15 cellular contexts compared by ENCODE assay signal in genomic region chr2:44972771-44973535, GRCh38. TPM values are rescaled to one million over a fixed set of nuclear protein-coding genes. Genes with fewer than 3 reads are reported as not detected.
DNase-seq lines count a peak whose midpoint lies in the region; ATAC-seq and TF ChIP-seq lines count a peak whose summit lies in the region.
"Had no signal": no experiment of that assay in that cellular context is flagged by ENCODE, and none has a peak within 500 bp of the region (broad histone marks: within the 10 kb centered on the region; RNA-seq: fewer than 3 reads in every experiment).

No MANE protein-coding gene starts in this region.

- TF ChIP-seq CTCF in WERI-Rb-1 (IDR thresholded peaks at IDR 0.05; ENCODE audit: low read depth, low read length) (no peak), nephron progenitor cell (IDR thresholded peaks at IDR 0.05) (no peak), omental fat pad (IDR thresholded peaks at IDR 0.05) (no peak)

- H3K4me1 Mint-ChIP-seq in nephron progenitor cell = peaks cover 32% of the 10 kb centered on the region

- peak overlapping the region; percentile 89 for H3K27ac ChIP-seq in WERI-Rb-1
- H3K27ac ChIP-seq: A549, SJSA1, suprapubic skin had no signal

- ATAC-seq in omental fat pad (ENCODE audit: low FRiP score) (no peak), HG03469 (IDR thresholded peaks at IDR 0.05; ENCODE audit: unreplicated experiment) (no peak)

- H3K27me3 ChIP-seq in WERI-Rb-1 (ENCODE audit: insufficient read depth, low read depth, severe bottlenecking) = no peaks in the 10 kb centered on the region
- H3K27me3 ChIP-seq: SJSA1 had no signal

- no peak overlapping the region for H3K4me3 Mint-ChIP-seq in nephron progenitor cell

- H3K27ac Mint-ChIP-seq in nephron progenitor cell = peak overlapping the region; percentile 58

- no peaks in the 10 kb centered on the region for H3K36me3 ChIP-seq in WERI-Rb-1
- H3K36me3 ChIP-seq: SJSA1, suprapubic skin had no signal

- DNase-seq in NCI-H2107 treated with DMSO at 0.1 percent for 48 hours (lab: John Stamatoyannopoulos, UW; ENCODE audit: unreplicated experiment) (peak; percentile 54), NCI-H2107 (lab: John Stamatoyannopoulos, UW) (no peak), NCI-H146 treated with DMSO at 0.1 percent for 48 hours (lab: John Stamatoyannopoulos, UW; ENCODE audit: unreplicated experiment) (peak; percentile 86), WERI-Rb-1 (peak; percentile 87), nephron progenitor cell (no peak), omental fat pad (ENCODE audit: low spot score) (no peak)
- DNase-seq in activated CD4-positive, CD25-positive, alpha-beta regulatory T cell (lab: John Stamatoyannopoulos, UW) = no peak
- DNase-seq: hippocampal formation, NCI-H2081 treated with DMSO at 0.1 percent for 48 hours had no signal

- H3K9me3 ChIP-seq in WERI-Rb-1 (ENCODE audit: severe bottlenecking) = no peaks in the 10 kb centered on the region
- H3K9me3 ChIP-seq: A549, SJSA1, suprapubic skin had no signal

- peaks cover 50% of the 10 kb centered on the region for H3K27me3 Mint-ChIP-seq in nephron progenitor cell (ENCODE audit: low read depth, poor library complexity)

- peak overlapping the region; percentile 32 for H3K4me3 ChIP-seq in WERI-Rb-1 (ENCODE audit: low read depth, low read length)
- H3K4me3 ChIP-seq: A549, SJSA1, suprapubic skin had no signal

- no peaks in the 10 kb centered on the region for H3K9me3 Mint-ChIP-seq in nephron progenitor cell

- no peaks in the 10 kb centered on the region for H3K36me3 Mint-ChIP-seq in nephron progenitor cell (ENCODE audit: low read depth)

RNA-seq across cellular contexts. Expression of gene SIX3, which starts 31.5 kb away (rescaled TPM):
- total RNA-seq in omental fat pad = not detected
- total RNA-seq: HT1080, lung microvascular endothelial cell, SJSA1 had no signal

RNA-seq across cellular contexts. Expression of gene SIX2, which starts 36.3 kb away (rescaled TPM):
- total RNA-seq in omental fat pad = 10 to 100 TPM in 3 of 4 donors, 1 to 10 TPM in 1; 3.6 to 26.3 (median 12.7) TPM
- total RNA-seq: lung microvascular endothelial cell had no signal

Comparison
In these comparisons a context has a peak if more than half of its experiments do, and no peak if none do; other contexts are left out.
1. DNase-seq: peak in NCI-H2107 treated with DMSO at 0.1 percent for 48 hours (single experiment), NCI-H146 treated with DMSO at 0.1 percent for 48 hours (single experiment) and WERI-Rb-1 (single experiment); none in NCI-H2107 (single experiment), nephron progenitor cell (single experiment), omental fat pad (single experiment) and activated CD4-positive, CD25-positive, alpha-beta regulatory T cell (0 of 4).